In the genomic region with DNA sequence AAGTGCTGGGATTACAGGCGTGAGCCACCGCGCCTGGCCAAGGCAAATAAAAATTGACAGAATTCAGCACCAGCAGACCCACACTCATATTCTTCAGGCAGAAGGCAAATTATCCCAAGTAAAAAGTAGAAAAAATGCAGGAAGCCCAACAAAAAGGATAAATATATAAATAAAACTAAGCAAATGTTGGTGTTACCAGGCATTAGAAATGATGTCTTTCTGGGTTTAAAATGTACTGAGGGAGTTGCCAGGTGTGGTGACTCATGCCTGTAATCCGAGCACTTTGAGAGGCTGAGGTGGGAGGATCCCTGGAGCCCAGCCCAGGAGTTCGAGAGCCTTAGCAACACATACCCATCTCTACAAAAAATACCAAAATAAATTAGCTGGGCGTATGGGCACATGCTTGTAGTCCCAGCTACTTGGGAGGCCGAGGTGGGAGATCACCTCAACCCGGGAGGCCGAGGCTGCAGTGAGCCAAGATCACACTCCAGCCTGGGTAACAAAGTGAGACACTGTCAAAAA, we compare ENCODE assay signal across 7 cellular contexts. TPM values are rescaled to one million over a fixed set of nuclear protein-coding genes. Genes with fewer than 3 reads are reported as not detected.
DNase-seq lines count a peak whose midpoint lies in the region; FAIRE-seq and TF ChIP-seq lines count a peak whose summit lies in the region.
"Had no signal": no experiment of that assay in that cellular context is flagged by ENCODE, and none has a peak within 500 bp of the region (broad histone marks: within the 10 kb centered on the region; RNA-seq: fewer than 3 reads in every experiment).

No MANE protein-coding gene starts in this region.

- DNase-seq in GM03348 (ENCODE audit: low spot score) (peak; percentile 68), lung microvascular endothelial cell (ENCODE audit: low read depth in 2 of 2) (peak; percentile 73 to 77), GM12891 (ENCODE audit: insufficient read length, low spot score) (no peak)
- no peak for DNase-seq in activated CD4-positive, alpha-beta T cell treated with anti-CD3 and anti-CD28 coated beads for 4 hours
- no peak for DNase-seq in stimulated activated CD4-positive, alpha-beta T cell treated with anti-CD3 and anti-CD28 coated beads, Interleukin-2, amount 100 ng/mL, for 24 hours

- peak overlapping the region; percentile 49 for H3K27ac ChIP-seq in VCaP
- H3K27ac ChIP-seq: neutrophil had no signal

- no peak for TF ChIP-seq POLR2A in GM12891 (IDR thresholded peaks at IDR 0.05; ENCODE audit: low read depth, low read length)

- no peak for TF ChIP-seq CTCF in VCaP (conservative IDR thresholded peaks at IDR 0.05)

- FAIRE-seq in GM12891 (lab: Jason Lieb, UNC) = no peak

TF ChIP-seq in GM12891, 5 proteins besides CTCF, POLR2A, EP300 and RAD21:
- TF ChIP-seq TAF1 (IDR thresholded peaks at IDR 0.05; ENCODE audit: low read depth, low read length) (no peak), PAX5 (IDR thresholded peaks at IDR 0.05; ENCODE audit: insufficient read depth, low read length, severe bottlenecking) (no peak), SPI1 (IDR thresholded peaks at IDR 0.05; ENCODE audit: low read depth, low read length) (no peak), POLR2AphosphoS5 (IDR thresholded peaks at IDR 0.05; ENCODE audit: low read depth, low read length) (no peak), POU2F2 (IDR thresholded peaks at IDR 0.05; ENCODE audit: low read depth, low read length) (no peak)
TF ChIP-seq in GM12891: peak in this region for 0.

RNA-seq across cellular contexts. Expression of gene INTS11, which starts 6.3 kb away (rescaled TPM):
- 44.9 and 50.4 TPM in 2 replicates for total RNA-seq in lung microvascular endothelial cell
- polyA plus RNA-seq in GM12891 (2012; ENCODE audit: low read depth, missing spikeins) = 53.4 TPM

RNA-seq across cellular contexts. Expression of gene CPTP, which starts 6.4 kb away (rescaled TPM):
- total RNA-seq in lung microvascular endothelial cell = 10.7 and 16.3 TPM in 2 replicates
- 11.6 TPM for polyA plus RNA-seq in GM12891 (2012; ENCODE audit: low read depth, missing spikeins)

RNA-seq across cellular contexts. Expression of gene PUSL1, which starts 9.8 kb away (rescaled TPM):
- total RNA-seq in lung microvascular endothelial cell = 6.9 and 8.1 TPM in 2 replicates
- 10.1 TPM for polyA plus RNA-seq in GM12891 (2012; ENCODE audit: low read depth, missing spikeins)

RNA-seq across cellular contexts. Expression of gene ACAP3, which starts 10.5 kb away (rescaled TPM):
- total RNA-seq in lung microvascular endothelial cell = 10.0 and 14.7 TPM in 2 replicates
- 16.1 TPM for polyA plus RNA-seq in GM12891 (2012; ENCODE audit: low read depth, missing spikeins)

RNA-seq across cellular contexts. Expression of gene TAS1R3, which starts 12.9 kb away (rescaled TPM):
- under 0.01 and 0.20 TPM in 2 replicates for total RNA-seq in lung microvascular endothelial cell
- polyA plus RNA-seq in GM12891 (2012; ENCODE audit: low read depth, missing spikeins) = 0.50 TPM

Comparison
In these comparisons a context has a peak if more than half of its experiments do, and no peak if none do; other contexts are left out.
1. DNase-seq: peak in GM03348 (single experiment) and lung microvascular endothelial cell (2 of 2); none in GM12891 (single experiment), activated CD4-positive, alpha-beta T cell treated with anti-CD3 and anti-CD28 coated beads for 4 hours (0 of 2) and stimulated activated CD4-positive, alpha-beta T cell treated with anti-CD3 and anti-CD28 coated beads, Interleukin-2, amount 100 ng/mL, for 24 hours (0 of 2).